In the genomic region with DNA sequence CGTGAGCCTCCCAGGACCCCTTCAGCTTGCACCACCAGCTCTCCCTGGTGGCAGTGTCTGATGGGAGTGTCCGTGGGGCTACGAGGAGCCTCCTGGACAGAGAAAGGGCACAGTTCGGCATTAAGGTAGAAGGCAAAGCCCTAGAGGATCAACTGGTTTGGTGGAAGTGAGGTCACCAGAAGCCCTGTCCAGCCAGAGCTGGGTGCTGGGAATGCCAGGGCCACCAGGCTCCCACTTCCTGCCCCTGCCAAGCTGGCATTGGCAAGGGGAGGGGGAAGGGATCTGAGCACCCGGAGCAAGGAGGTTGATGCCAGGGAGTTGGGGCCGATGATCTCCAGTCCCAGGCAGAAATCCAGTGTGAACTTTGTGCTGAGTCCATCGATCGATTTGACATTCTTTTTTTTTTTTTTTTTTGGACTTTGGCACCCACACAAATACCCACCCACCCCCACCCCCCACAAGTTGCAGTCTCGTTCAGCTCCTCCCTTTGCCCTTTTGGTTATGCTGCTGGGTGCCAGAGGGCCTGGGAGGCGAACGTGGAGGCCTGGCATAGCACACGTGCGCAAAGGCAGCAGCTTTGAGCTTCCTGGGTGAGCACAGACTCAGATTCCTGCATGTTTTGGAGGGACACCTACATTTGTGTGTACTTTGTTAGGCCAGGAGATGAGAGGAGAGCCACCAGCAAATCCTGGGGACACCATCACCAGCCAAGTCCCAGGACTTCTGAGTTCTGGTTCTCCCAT, we compare ENCODE assay signal across 1 cellular context.
TF ChIP-seq lines count a peak whose summit lies in the region.

No MANE protein-coding gene starts in this region.

TF ChIP-seq in HepG2, 621 proteins besides CTCF, POLR2A, EP300 and RAD21 (continued from another document):
- TF ChIP-seq, protein P1, sequence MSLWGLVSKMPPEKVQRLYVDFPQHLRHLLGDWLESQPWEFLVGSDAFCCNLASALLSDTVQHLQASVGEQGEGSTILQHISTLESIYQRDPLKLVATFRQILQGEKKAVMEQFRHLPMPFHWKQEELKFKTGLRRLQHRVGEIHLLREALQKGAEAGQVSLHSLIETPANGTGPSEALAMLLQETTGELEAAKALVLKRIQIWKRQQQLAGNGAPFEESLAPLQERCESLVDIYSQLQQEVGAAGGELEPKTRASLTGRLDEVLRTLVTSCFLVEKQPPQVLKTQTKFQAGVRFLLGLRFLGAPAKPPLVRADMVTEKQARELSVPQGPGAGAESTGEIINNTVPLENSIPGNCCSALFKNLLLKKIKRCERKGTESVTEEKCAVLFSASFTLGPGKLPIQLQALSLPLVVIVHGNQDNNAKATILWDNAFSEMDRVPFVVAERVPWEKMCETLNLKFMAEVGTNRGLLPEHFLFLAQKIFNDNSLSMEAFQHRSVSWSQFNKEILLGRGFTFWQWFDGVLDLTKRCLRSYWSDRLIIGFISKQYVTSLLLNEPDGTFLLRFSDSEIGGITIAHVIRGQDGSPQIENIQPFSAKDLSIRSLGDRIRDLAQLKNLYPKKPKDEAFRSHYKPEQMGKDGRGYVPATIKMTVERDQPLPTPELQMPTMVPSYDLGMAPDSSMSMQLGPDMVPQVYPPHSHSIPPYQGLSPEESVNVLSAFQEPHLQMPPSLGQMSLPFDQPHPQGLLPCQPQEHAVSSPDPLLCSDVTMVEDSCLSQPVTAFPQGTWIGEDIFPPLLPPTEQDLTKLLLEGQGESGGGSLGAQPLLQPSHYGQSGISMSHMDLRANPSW (CRISPR knock-in tag; IDR thresholded peaks at IDR 0.05; ENCODE audit: borderline replicate concordance) = 0 out of 2 replicates have a peak, but pooled peaks have one; percentile 43
- TF ChIP-seq ZFP41 (CRISPR knock-in tag; IDR thresholded peaks at IDR 0.05; ENCODE audit: borderline replicate concordance) (no peak; the same call in 1 of the 2 replicates), REPIN1 (CRISPR knock-in tag; IDR thresholded peaks at IDR 0.05; ENCODE audit: borderline replicate concordance, low read depth) (no peak; the same call in 1 of the 2 replicates), KAT2B (IDR thresholded peaks at IDR 0.05; ENCODE audit: borderline replicate concordance, low read depth, low read length) (peak; percentile 73; the same call in 1 of the 2 replicates), TBP (CRISPR knock-in tag; IDR thresholded peaks at IDR 0.05) (peak; percentile 88; the same call in 1 of the 2 replicates), TAF1 (CRISPR knock-in tag; IDR thresholded peaks at IDR 0.05) (peak; percentile 53), NONO (IDR thresholded peaks at IDR 0.05) (no peak), NONO (CRISPR knock-in tag; conservative IDR thresholded peaks at IDR 0.05) (peak; percentile 65)
- TF ChIP-seq, protein P2, sequence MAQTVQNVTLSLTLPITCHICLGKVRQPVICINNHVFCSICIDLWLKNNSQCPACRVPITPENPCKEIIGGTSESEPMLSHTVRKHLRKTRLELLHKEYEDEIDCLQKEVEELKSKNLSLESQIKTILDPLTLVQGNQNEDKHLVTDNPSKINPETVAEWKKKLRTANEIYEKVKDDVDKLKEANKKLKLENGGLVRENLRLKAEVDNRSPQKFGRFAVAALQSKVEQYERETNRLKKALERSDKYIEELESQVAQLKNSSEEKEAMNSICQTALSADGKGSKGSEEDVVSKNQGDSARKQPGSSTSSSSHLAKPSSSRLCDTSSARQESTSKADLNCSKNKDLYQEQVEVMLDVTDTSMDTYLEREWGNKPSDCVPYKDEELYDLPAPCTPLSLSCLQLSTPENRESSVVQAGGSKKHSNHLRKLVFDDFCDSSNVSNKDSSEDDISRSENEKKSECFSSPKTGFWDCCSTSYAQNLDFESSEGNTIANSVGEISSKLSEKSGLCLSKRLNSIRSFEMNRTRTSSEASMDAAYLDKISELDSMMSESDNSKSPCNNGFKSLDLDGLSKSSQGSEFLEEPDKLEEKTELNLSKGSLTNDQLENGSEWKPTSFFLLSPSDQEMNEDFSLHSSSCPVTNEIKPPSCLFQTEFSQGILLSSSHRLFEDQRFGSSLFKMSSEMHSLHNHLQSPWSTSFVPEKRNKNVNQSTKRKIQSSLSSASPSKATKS (CRISPR knock-in tag; IDR thresholded peaks at IDR 0.05) = no peak
